In the genomic region with DNA sequence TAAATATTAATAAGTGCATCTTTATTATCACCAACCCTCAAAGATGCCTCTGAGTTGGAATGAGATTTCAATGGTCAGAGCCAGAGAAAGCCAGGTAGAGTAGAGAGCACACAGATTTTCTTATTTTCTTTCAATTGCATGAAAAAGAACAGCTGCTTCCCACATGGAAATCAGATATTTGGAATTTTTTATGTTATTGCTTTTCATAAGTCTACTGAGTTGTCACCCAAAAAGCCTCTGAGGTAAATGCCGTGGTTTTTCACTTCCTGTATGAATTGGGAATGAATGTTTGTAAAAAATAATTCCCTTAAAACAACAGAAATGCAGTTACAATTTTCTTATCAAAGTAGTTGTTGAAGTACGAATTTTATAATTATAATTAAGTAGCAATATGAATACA, we compare ENCODE assay signal across 25 cellular contexts.
DNase-seq lines count a peak whose midpoint lies in the region; ATAC-seq, FAIRE-seq and TF ChIP-seq lines count a peak whose summit lies in the region.
"Had no signal": no experiment of that assay in that cellular context is flagged by ENCODE, and none has a peak within 500 bp of the region (broad histone marks: within the 10 kb centered on the region; RNA-seq: fewer than 3 reads in every experiment).

No MANE protein-coding gene starts in this region.

- BruUV-seq in mammary epithelial cell (replicated peaks; lab: Mats Ljungman, UMichigan): no TSS peak

- CTCF ChIA-PET in mammary epithelial cell (lab: Charles Lee; ENCODE audit: low non-redundant PET): no interaction called here

- H3K9ac ChIP-seq in mammary epithelial cell (ENCODE audit: insufficient read depth, low read length): no peak overlapping the region
- H3K9ac ChIP-seq: BLaER1 had no signal

- no peak for ATAC-seq in left ventricle myocardium superior
- ATAC-seq: activated CD4-positive, alpha-beta T cell treated with anti-CD3 and anti-CD28 coated beads for 36 hours; psoas muscle had no signal

- H3K4me2 ChIP-seq in mammary epithelial cell (ENCODE audit: insufficient read depth, low read depth, low read length): peak overlapping the region; percentile 65
- H3K4me2 ChIP-seq: BLaER1 had no signal

- in situ Hi-C loops in mammary epithelial cell (cut with MboI; ENCODE audit: low sequenced_read_pairs in 2 of 2): no loop called here

- H2AFZ ChIP-seq in mammary epithelial cell (ENCODE audit: low read depth, low read length): no peak overlapping the region

- no peaks in the 10 kb centered on the region for H3K9me3 ChIP-seq in mammary epithelial cell (replicated peaks; ENCODE audit: insufficient read depth, low read length)
- no peaks in the 10 kb centered on the region for H3K9me3 ChIP-seq in breast epithelium
- H3K9me3 ChIP-seq in SJCRH30 (replicated peaks): no peaks in the 10 kb centered on the region
- H3K9me3 ChIP-seq: BLaER1, Caco-2, neutrophil, psoas muscle, transverse colon had no signal

- TF ChIP-seq POLR2A in breast epithelium (IDR thresholded peaks at IDR 0.05): no peak

- H4K20me1 ChIP-seq in mammary epithelial cell (ENCODE audit: insufficient read depth, low read length): no peaks in the 10 kb centered on the region
- H4K20me1 ChIP-seq: BLaER1 had no signal

- H3K4me1 ChIP-seq in mammary epithelial cell (ENCODE audit: insufficient read depth, low read length): peaks cover 14% of the 10 kb centered on the region
- H3K4me1 ChIP-seq in breast epithelium: peaks cover 0 to 3% of the 10 kb centered on the region in 2 donors
- peaks cover 60% of the 10 kb centered on the region for H3K4me1 ChIP-seq in SJCRH30
- H3K4me1 ChIP-seq: BLaER1, Caco-2 had no signal

- FAIRE-seq in HTR-8/SVneo (lab: Jason Lieb, UNC): no peak
- FAIRE-seq: GM12891 had no signal

- WGBS in mammary epithelial cell (ENCODE audit: low coverage, missing lambda C conversion rate): 0% methylated on average over 2 of the region's 2 CpGs

- no peaks in the 10 kb centered on the region for H3K27me3 ChIP-seq in mammary epithelial cell (ENCODE audit: insufficient read depth, low read length)
- no peaks in the 10 kb centered on the region for H3K27me3 ChIP-seq in breast epithelium
- no peaks in the 10 kb centered on the region for H3K27me3 ChIP-seq in SJCRH30
- H3K27me3 ChIP-seq: BLaER1, cardiac muscle cell, neutrophil, transverse colon had no signal

- intact Hi-C loops in mammary epithelial cell (cut with micrococcal nuclease): no loop called here
- intact Hi-C loops in breast epithelium (cut with DNase I; ENCODE audit: low total_unique reads): no loop called here
- intact Hi-C loops in left ventricle myocardium superior (cut with micrococcal nuclease): no loop called here

- TF ChIP-seq CTCF in mammary epithelial cell (conservative IDR thresholded peaks at IDR 0.05 in 1 of 2, IDR thresholded peaks at IDR 0.05 in 1 of 2; ENCODE audit: extremely low read depth in 1 of 2, insufficient read depth in 1 of 2, low read depth in 1 of 2, low read length in 2 of 2): no peak
- TF ChIP-seq CTCF in breast epithelium (IDR thresholded peaks at IDR 0.05): no peak
- TF ChIP-seq CTCF in fibroblast of mammary gland (conservative IDR thresholded peaks at IDR 0.05; ENCODE audit: control insufficient read depth, insufficient read depth, low read depth, low read length): no peak

- H3K4me3 ChIP-seq in mammary epithelial cell (replicated peaks in 1 of 3; ENCODE audit: insufficient read depth in 1 of 3, low read depth in 2 of 3, low read length in 3 of 3): peak overlapping the region in 1 of 3 experiments; percentile 14
- H3K4me3 ChIP-seq in breast epithelium: no peak overlapping the region
- no peak overlapping the region for H3K4me3 ChIP-seq in SJCRH30
- no peak overlapping the region for H3K4me3 ChIP-seq in fibroblast of mammary gland (ENCODE audit: control insufficient read depth, low read depth, low read length)
- H3K4me3 ChIP-seq: BLaER1, cardiac muscle cell, psoas muscle, transverse colon had no signal

- H3K36me3 ChIP-seq in mammary epithelial cell (ENCODE audit: insufficient read depth, low read length) (no peaks in the 10 kb centered on the region), breast epithelium (no peaks in the 10 kb centered on the region), SJCRH30 (no peaks in the 10 kb centered on the region)
- H3K36me3 ChIP-seq: BLaER1, cardiac muscle cell, neutrophil, transverse colon had no signal

- no peak for DNase-seq in mammary epithelial cell
- no peak for DNase-seq in breast epithelium (ENCODE audit: low spot score in 2 of 2)
- DNase-seq in SJCRH30: peak; percentile 12 to 47
- peak; percentile 30 for DNase-seq in fibroblast of mammary gland (ENCODE audit: low read depth)
- DNase-seq in hippocampal formation (lab: John Stamatoyannopoulos, UW): no peak
- no peak for DNase-seq in HTR-8/SVneo (ENCODE audit: insufficient read length, low spot score)
- no peak for DNase-seq in left ventricle myocardium superior
- DNase-seq in NCI-H128 (lab: John Stamatoyannopoulos, UW; ENCODE audit: unreplicated experiment): no peak
- DNase-seq: 8988T; activated CD4-positive, alpha-beta T cell treated with anti-CD3 and anti-CD28 coated beads for 36 hours; activated gamma-delta T cell treated with Interleukin-2 at 50 U/mL for 16 hours; Caco-2; DMS79; H9; head of caudate nucleus; NCI-H1417; NCI-H2081; OCI-M1; psoas muscle; SHP77 treated with DMSO at 0.1 percent for 48 hours; transverse colon had no signal

- dilution Hi-C loops in mammary epithelial cell (cut with HindIII; ENCODE audit: low sequenced_read_pairs): no loop called here

- H3K79me2 ChIP-seq in mammary epithelial cell (ENCODE audit: insufficient read depth, low read length): no peaks in the 10 kb centered on the region

- H3K27ac ChIP-seq in mammary epithelial cell (ENCODE audit: insufficient read depth, low read depth, low read length) (peak overlapping the region; percentile 35), breast epithelium (no peak overlapping the region), SJCRH30 (peak overlapping the region; percentile 61)
- H3K27ac ChIP-seq: BLaER1, cardiac muscle cell, neutrophil, psoas muscle, transverse colon had no signal

Comparison
In these comparisons a context has a peak if more than half of its experiments do, and no peak if none do; other contexts are left out.
1. H3K27ac ChIP-seq: peak in mammary epithelial cell (single experiment) and SJCRH30 (single experiment); none in breast epithelium (0 of 2).
2. DNase-seq: peak in SJCRH30 (2 of 2) and fibroblast of mammary gland (single experiment); none in mammary epithelial cell (single experiment), breast epithelium (0 of 2), hippocampal formation (0 of 2), HTR-8/SVneo (single experiment), left ventricle myocardium superior (single experiment) and NCI-H128 (single experiment).